In the genomic region with DNA sequence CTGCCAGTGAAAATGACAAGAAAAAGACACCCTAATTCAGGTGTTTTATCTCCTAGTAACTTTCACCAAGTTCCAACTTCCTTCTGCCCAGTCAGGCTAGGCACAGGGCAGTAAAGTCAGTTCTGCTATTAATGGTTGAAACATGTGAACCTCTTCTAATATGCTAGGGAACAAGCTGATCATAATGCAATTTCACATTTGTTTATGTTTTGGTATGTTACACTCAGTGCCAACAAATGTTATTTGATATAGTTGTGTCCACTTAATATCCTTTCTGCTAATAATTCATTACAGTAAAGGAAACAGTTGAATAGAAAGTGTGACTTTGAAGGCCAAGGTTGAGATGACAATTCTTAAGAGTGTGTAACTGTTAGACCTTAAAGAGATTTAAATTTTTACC, we compare ENCODE assay signal across 2 cellular contexts.
TF ChIP-seq lines count a peak whose summit lies in the region.

No MANE protein-coding gene starts in this region.

TF ChIP-seq in SK-N-SH treated with all-trans-retinoic acid at 6 μM for 48 hours, 23 proteins besides CTCF, POLR2A, EP300 and RAD21 (continued from another document):
- TF ChIP-seq POU6F1 (CRISPR knock-in tag; IDR thresholded peaks at IDR 0.05; ENCODE audit: borderline replicate concordance, low read depth) (no peak), RARB (CRISPR knock-in tag; IDR thresholded peaks at IDR 0.05) (no peak), ZNF70 (CRISPR knock-in tag; IDR thresholded peaks at IDR 0.05) (no peak), TOX (CRISPR knock-in tag; IDR thresholded peaks at IDR 0.05; ENCODE audit: borderline replicate concordance) (no peak), CSRNP3 (CRISPR knock-in tag; IDR thresholded peaks at IDR 0.05) (no peak), ZFP30 (CRISPR knock-in tag; IDR thresholded peaks at IDR 0.05) (no peak), ZFP3 (CRISPR knock-in tag; IDR thresholded peaks at IDR 0.05) (no peak), GLIS3 (CRISPR knock-in tag; IDR thresholded peaks at IDR 0.05) (no peak), ISL1 (CRISPR knock-in tag; IDR thresholded peaks at IDR 0.05) (no peak), SNAI2 (CRISPR knock-in tag; IDR thresholded peaks at IDR 0.05) (no peak), CREB5 (CRISPR knock-in tag; IDR thresholded peaks at IDR 0.05; ENCODE audit: low read depth) (no peak), ZNF8 (CRISPR knock-in tag; IDR thresholded peaks at IDR 0.05) (no peak), BACH2 (CRISPR knock-in tag; IDR thresholded peaks at IDR 0.05; ENCODE audit: borderline replicate concordance) (no peak), ARNTL (CRISPR knock-in tag; IDR thresholded peaks at IDR 0.05; ENCODE audit: borderline replicate concordance, low read depth) (no peak), ZC3H10 (CRISPR knock-in tag; IDR thresholded peaks at IDR 0.05) (no peak)
- TF ChIP-seq, protein P1, sequence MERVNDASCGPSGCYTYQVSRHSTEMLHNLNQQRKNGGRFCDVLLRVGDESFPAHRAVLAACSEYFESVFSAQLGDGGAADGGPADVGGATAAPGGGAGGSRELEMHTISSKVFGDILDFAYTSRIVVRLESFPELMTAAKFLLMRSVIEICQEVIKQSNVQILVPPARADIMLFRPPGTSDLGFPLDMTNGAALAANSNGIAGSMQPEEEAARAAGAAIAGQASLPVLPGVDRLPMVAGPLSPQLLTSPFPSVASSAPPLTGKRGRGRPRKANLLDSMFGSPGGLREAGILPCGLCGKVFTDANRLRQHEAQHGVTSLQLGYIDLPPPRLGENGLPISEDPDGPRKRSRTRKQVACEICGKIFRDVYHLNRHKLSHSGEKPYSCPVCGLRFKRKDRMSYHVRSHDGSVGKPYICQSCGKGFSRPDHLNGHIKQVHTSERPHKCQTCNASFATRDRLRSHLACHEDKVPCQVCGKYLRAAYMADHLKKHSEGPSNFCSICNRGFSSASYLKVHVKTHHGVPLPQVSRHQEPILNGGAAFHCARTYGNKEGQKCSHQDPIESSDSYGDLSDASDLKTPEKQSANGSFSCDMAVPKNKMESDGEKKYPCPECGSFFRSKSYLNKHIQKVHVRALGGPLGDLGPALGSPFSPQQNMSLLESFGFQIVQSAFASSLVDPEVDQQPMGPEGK (CRISPR knock-in tag; IDR thresholded peaks at IDR 0.05; ENCODE audit: borderline replicate concordance): no peak

TF ChIP-seq in SK-N-SH, 30 proteins besides CTCF, POLR2A, EP300 and RAD21 (continued from another document):
- TF ChIP-seq CHD2 (IDR thresholded peaks at IDR 0.05; ENCODE audit: low read length, partially characterized antibody): no peak
TF ChIP-seq in SK-N-SH: peak in this region for 0.
